In genomic region chr9:20611751-20612287, GRCh38 we compare ENCODE assay signal across 1 cellular context.
TF ChIP-seq lines count a peak whose summit lies in the region.

No MANE protein-coding gene starts in this region.

TF ChIP-seq in HepG2, 621 proteins besides CTCF, POLR2A, EP300 and RAD21 (continued from another document and continues in another):
- TF ChIP-seq ZFAT (CRISPR knock-in tag; conservative IDR thresholded peaks at IDR 0.05) (no peak), NCOA1 (CRISPR knock-in tag; IDR thresholded peaks at IDR 0.05) (no peak), TEF (CRISPR knock-in tag; IDR thresholded peaks at IDR 0.05) (no peak), RBAK (CRISPR knock-in tag; IDR thresholded peaks at IDR 0.05) (no peak), ZNF674 (CRISPR knock-in tag; IDR thresholded peaks at IDR 0.05; ENCODE audit: low read depth) (no peak), ZKSCAN1 (IDR thresholded peaks at IDR 0.05; ENCODE audit: low read length) (no peak), FOSL2 (CRISPR knock-in tag; IDR thresholded peaks at IDR 0.05) (peak; percentile 72), ZSCAN20 (CRISPR knock-in tag; IDR thresholded peaks at IDR 0.05; ENCODE audit: borderline replicate concordance) (no peak), NKX3-1 (CRISPR knock-in tag; IDR thresholded peaks at IDR 0.05) (no peak), SIN3A (IDR thresholded peaks at IDR 0.05; ENCODE audit: borderline replicate concordance, low read depth, low read length) (no peak), ZNF3 (CRISPR knock-in tag; IDR thresholded peaks at IDR 0.05) (no peak), ZNF18 (CRISPR knock-in tag; IDR thresholded peaks at IDR 0.05; ENCODE audit: insufficient replicate concordance) (no peak), SOX13 (IDR thresholded peaks at IDR 0.05) (no peak), SOX13 (CRISPR knock-in tag; conservative IDR thresholded peaks at IDR 0.05 in 1 of 2, IDR thresholded peaks at IDR 0.05 in 1 of 2) (peak in 1 of 2 experiments; percentile 24; a peak in 1 of 4 replicates), CEBPG (CRISPR knock-in tag; IDR thresholded peaks at IDR 0.05) (peak; percentile 67), NFKBIZ (CRISPR knock-in tag; IDR thresholded peaks at IDR 0.05) (no peak), FOSL1 (CRISPR knock-in tag; IDR thresholded peaks at IDR 0.05; ENCODE audit: borderline replicate concordance) (peak; percentile 84), ONECUT2 (CRISPR knock-in tag; IDR thresholded peaks at IDR 0.05) (no peak), ARID5B (CRISPR knock-in tag; IDR thresholded peaks at IDR 0.05) (peak; percentile 75), ARID3A (IDR thresholded peaks at IDR 0.05; ENCODE audit: low read depth, low read length) (peak; percentile 98), ZNF644 (CRISPR knock-in tag; IDR thresholded peaks at IDR 0.05; ENCODE audit: low read depth) (no peak), THAP8 (CRISPR knock-in tag; IDR thresholded peaks at IDR 0.05; ENCODE audit: borderline replicate concordance) (no peak), TFDP2 (CRISPR knock-in tag; IDR thresholded peaks at IDR 0.05) (no peak), HNRNPK (IDR thresholded peaks at IDR 0.05; ENCODE audit: low read depth, low read length, poor library complexity, severe bottlenecking) (no peak), MNT (IDR thresholded peaks at IDR 0.05) (no peak), ZNF282 (IDR thresholded peaks at IDR 0.05; ENCODE audit: partially characterized antibody) (no peak), SMAD9 (CRISPR knock-in tag; IDR thresholded peaks at IDR 0.05) (no peak), DRAP1 (CRISPR knock-in tag; IDR thresholded peaks at IDR 0.05) (no peak), HDAC1 (CRISPR knock-in tag; IDR thresholded peaks at IDR 0.05) (no peak), POGK (CRISPR knock-in tag; conservative IDR thresholded peaks at IDR 0.05) (no peak), FOXA1 (IDR thresholded peaks at IDR 0.05) (peak; percentile 88), FOXA1 (CRISPR knock-in tag; IDR thresholded peaks at IDR 0.05) (peak; percentile 84), PRDM15 (CRISPR knock-in tag; IDR thresholded peaks at IDR 0.05) (no peak), TOPORS (CRISPR knock-in tag; IDR thresholded peaks at IDR 0.05) (no peak), DMAP1 (CRISPR knock-in tag; IDR thresholded peaks at IDR 0.05) (no peak), IKZF5 (CRISPR knock-in tag; IDR thresholded peaks at IDR 0.05) (no peak), LCORL (IDR thresholded peaks at IDR 0.05) (no peak), LCORL (CRISPR knock-in tag; IDR thresholded peaks at IDR 0.05) (no peak), ZNF362 (CRISPR knock-in tag; IDR thresholded peaks at IDR 0.05; ENCODE audit: borderline replicate concordance) (no peak)
